Comparison of ENCODE assay signal across 29 cellular contexts in the genomic region with DNA sequence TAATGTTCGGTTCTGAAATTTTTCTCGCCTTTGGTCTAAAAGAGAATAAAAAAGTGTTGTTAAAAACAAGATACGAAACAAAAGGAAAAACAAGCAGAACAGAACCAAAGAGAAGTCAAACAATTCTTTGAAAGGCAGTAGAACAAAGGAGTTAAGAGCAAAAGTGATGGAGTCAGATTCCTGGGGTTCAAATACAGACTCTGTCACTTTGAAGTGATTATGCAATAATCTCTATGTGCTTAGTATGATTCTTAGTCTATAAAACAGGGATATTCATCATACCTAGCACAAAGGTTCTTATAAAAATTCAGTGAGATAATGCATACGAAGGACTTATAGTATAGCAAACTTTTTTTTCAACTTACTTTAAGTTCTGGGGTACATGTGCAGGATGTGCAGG. TPM values are rescaled to one million over a fixed set of nuclear protein-coding genes. Genes with fewer than 3 reads are reported as not detected.
DNase-seq lines count a peak whose midpoint lies in the region; ATAC-seq, FAIRE-seq and TF ChIP-seq lines count a peak whose summit lies in the region.
"Had no signal": no experiment of that assay in that cellular context is flagged by ENCODE, and none has a peak within 500 bp of the region (broad histone marks: within the 10 kb centered on the region; RNA-seq: fewer than 3 reads in every experiment).

No MANE protein-coding gene starts in this region.

- no peaks in the 10 kb centered on the region for H3K9me2 ChIP-seq in MM.1S (replicated peaks; ENCODE audit: insufficient read depth, low read length)

- H3K9me3 ChIP-seq in MM.1S (replicated peaks; ENCODE audit: insufficient read depth, low read length) (no peaks in the 10 kb centered on the region), K562 (replicated peaks; ENCODE audit: control insufficient read depth, insufficient read depth, low read depth, low read length) (no peaks in the 10 kb centered on the region; the same call in 1 of the 2 replicates), HepG2 (ENCODE audit: low read length) (no peaks in the 10 kb centered on the region)
- H3K9me3 ChIP-seq: BE2C, BLaER1 had no signal

- H3K27me3 ChIP-seq in MM.1S (replicated peaks; ENCODE audit: insufficient read depth, low read length): no peaks in the 10 kb centered on the region
- no peaks in the 10 kb centered on the region for H3K27me3 ChIP-seq in K562 (ENCODE audit: control insufficient read depth in 2 of 2, insufficient read depth in 2 of 2, low read length in 2 of 2)
- H3K27me3 ChIP-seq in HepG2 (ENCODE audit: control insufficient read depth in 1 of 2, insufficient read depth in 2 of 2, low read length in 2 of 2): no peaks in the 10 kb centered on the region; a peak in 1 of 5 replicates
- H3K27me3 ChIP-seq: BE2C, BLaER1 had no signal

- H3K27ac Mint-ChIP-seq in HFFc6: no peak overlapping the region
- H3K27ac Mint-ChIP-seq: CD14-positive monocyte; CD4-positive, alpha-beta memory T cell; CD4-positive, CD25-positive, alpha-beta regulatory T cell; CD8-positive, alpha-beta memory T cell had no signal

- TF ChIP-seq EP300 in K562 (IDR thresholded peaks at IDR 0.05; ENCODE audit: low read length) (no peak), HepG2 (IDR thresholded peaks at IDR 0.05; ENCODE audit: low read depth in 2 of 2, low read length in 2 of 2) (no peak), HepG2 (CRISPR knock-in tag; IDR thresholded peaks at IDR 0.05; ENCODE audit: borderline replicate concordance) (no peak)

- no peak for ATAC-seq in K562
- ATAC-seq in HepG2: no peak
- ATAC-seq in HG03442 (IDR thresholded peaks at IDR 0.05; ENCODE audit: unreplicated experiment): no peak

- POLR2A ChIA-PET in K562 (lab: Yijun Ruan, JAX) (no interaction called here), HepG2 (lab: Yijun Ruan, JAX) (no interaction called here)

- H3K4me2 ChIP-seq in MM.1S (ENCODE audit: low read depth, low read length) (peak overlapping the region; percentile 25; the same call in 1 of the 2 replicates), K562 (ENCODE audit: insufficient read depth, low read length) (no peak overlapping the region), HepG2 (ENCODE audit: low read depth, low read length) (no peak overlapping the region)
- H3K4me2 ChIP-seq: BLaER1 had no signal

- H3K4me1 Mint-ChIP-seq in HFFc6 (ENCODE audit: low read depth): no peaks in the 10 kb centered on the region
- H3K4me1 Mint-ChIP-seq: CD14-positive monocyte; CD8-positive, alpha-beta memory T cell had no signal

- H3K27ac ChIP-seq in MM.1S (ENCODE audit: low read length) (no peak overlapping the region), K562 (ENCODE audit: extremely low read depth, low read depth, low read length) (no peak overlapping the region), HepG2 (ENCODE audit: extremely low read length, insufficient read depth, low read length) (no peak overlapping the region)
- H3K27ac ChIP-seq: BLaER1 had no signal

- H3K4me1 ChIP-seq in MM.1S (ENCODE audit: low read length) (peaks cover 10% of the 10 kb centered on the region), K562 (replicated peaks in 1 of 2; ENCODE audit: control insufficient read depth in 2 of 2, insufficient read depth in 2 of 2, low read length in 2 of 2) (no peaks in the 10 kb centered on the region), HepG2 (ENCODE audit: insufficient read depth, low read length) (no peaks in the 10 kb centered on the region)
- H3K4me1 ChIP-seq: BE2C, BLaER1 had no signal

- TF ChIP-seq RAD21 in K562 (CRISPR knock-in tag; conservative IDR thresholded peaks at IDR 0.05 in 1 of 2, IDR thresholded peaks at IDR 0.05 in 1 of 2) (no peak), HepG2 (CRISPR knock-in tag; IDR thresholded peaks at IDR 0.05) (no peak)

- no peaks in the 10 kb centered on the region for H3K9me1 ChIP-seq in K562 (ENCODE audit: control insufficient read depth, insufficient read depth, low read length)

- H3K27me3 Mint-ChIP-seq in HFFc6 (ENCODE audit: insufficient read depth): peaks cover 6% of the 10 kb centered on the region

- 10% methylated on average over 4 of the region's 4 CpGs for WGBS in K562 (ENCODE audit: insufficient coverage, low coverage, missing lambda C conversion rate)
- WGBS in HepG2 (ENCODE audit: low lambda C conversion rate): 17% methylated on average over 4 of the region's 4 CpGs

- no peak overlapping the region for H3K9ac ChIP-seq in MM.1S (ENCODE audit: low read length)
- H3K9ac ChIP-seq in K562 (ENCODE audit: insufficient read depth in 1 of 2, low read depth in 2 of 2, low read length in 2 of 2): no peak overlapping the region
- no peak overlapping the region for H3K9ac ChIP-seq in HepG2 (ENCODE audit: insufficient read depth, low read depth, low read length)
- H3K9ac ChIP-seq: BLaER1 had no signal

- H3F3A ChIP-seq in MM.1S (ENCODE audit: insufficient read depth, low read length): no peaks in the 10 kb centered on the region

- no peak for FAIRE-seq in K562 (lab: Jason Lieb, UNC)
- no peak for FAIRE-seq in HepG2 (lab: Jason Lieb, UNC)
- FAIRE-seq: A204.1, G401.6, GM12891, GM19239 had no signal

- intact Hi-C loops in K562 (cut with micrococcal nuclease) (no loop called here), HepG2 (cut with micrococcal nuclease; ENCODE audit: unreplicated experiment) (no loop called here)

- TF ChIP-seq CTCF in HFFc6 (IDR thresholded peaks at IDR 0.05) (no peak), MM.1S (IDR thresholded peaks at IDR 0.05; ENCODE audit: low read length) (no peak), K562 (IDR thresholded peaks at IDR 0.05 in 2 of 3, conservative IDR thresholded peaks at IDR 0.05 in 1 of 3; ENCODE audit: insufficient read depth in 2 of 3, low read depth in 1 of 3, low read length in 3 of 3) (no peak), HepG2 (CRISPR knock-in tag; IDR thresholded peaks at IDR 0.05) (no peak)

- no peaks in the 10 kb centered on the region for H3K36me3 Mint-ChIP-seq in HFFc6 (ENCODE audit: low read depth)
- H3K36me3 Mint-ChIP-seq: CD14-positive monocyte had no signal

- in situ Hi-C loops in K562 (cut with MboI): no loop called here
- in situ Hi-C loops in HepG2 (cut with HindIII; ENCODE audit: extremely low pct_ligation_motif_present, low pct_unique_long_range_greater_than_20kb): no loop called here

- H3K79me2 ChIP-seq in MM.1S (ENCODE audit: low read length) (no peaks in the 10 kb centered on the region), K562 (ENCODE audit: control insufficient read depth, insufficient read depth, low read length) (no peaks in the 10 kb centered on the region), HepG2 (ENCODE audit: insufficient read depth, low read length) (no peaks in the 10 kb centered on the region)

- H3K36me3 ChIP-seq in MM.1S (replicated peaks; ENCODE audit: insufficient read depth, low read length) (no peaks in the 10 kb centered on the region), K562 (ENCODE audit: control insufficient read depth, insufficient read depth, low read length) (no peaks in the 10 kb centered on the region), HepG2 (replicated peaks in 1 of 2; ENCODE audit: control insufficient read depth in 1 of 2, insufficient read depth in 2 of 2, low read length in 2 of 2) (no peaks in the 10 kb centered on the region)
- H3K36me3 ChIP-seq: BE2C, BLaER1 had no signal

- no peak for TF ChIP-seq POLR2A in K562 (conservative IDR thresholded peaks at IDR 0.05)
- TF ChIP-seq POLR2A in HepG2 (IDR thresholded peaks at IDR 0.05; ENCODE audit: insufficient read depth in 1 of 2, low read depth in 2 of 2, low read length in 2 of 2): no peak

- H3K4me3 ChIP-seq in MM.1S (ENCODE audit: low read length): no peak overlapping the region
- H3K4me3 ChIP-seq in K562: no peak overlapping the region
- no peak overlapping the region for H3K4me3 ChIP-seq in HepG2 (replicated peaks in 1 of 3; ENCODE audit: insufficient read depth in 1 of 3, low read depth in 2 of 3, low read length in 3 of 3)
- H3K4me3 ChIP-seq: BLaER1 had no signal

- CTCF ChIA-PET in K562 (lab: Yijun Ruan, JAX; ENCODE audit: low intra/inter-chr PET ratio) (no interaction called here), HepG2 (lab: Yijun Ruan, JAX; ENCODE audit: low intra/inter-chr PET ratio, low total read pairs) (no interaction called here)

- H3K4me3 Mint-ChIP-seq in HFFc6: peak overlapping the region; percentile 10; the same call in 1 of the 2 replicates
- H3K4me3 Mint-ChIP-seq: CD14-positive monocyte; CD4-positive, alpha-beta memory T cell; CD4-positive, CD25-positive, alpha-beta regulatory T cell; CD8-positive, alpha-beta memory T cell had no signal

- no peak overlapping the region for H2AFZ ChIP-seq in MM.1S (ENCODE audit: low read length)
- no peak overlapping the region for H2AFZ ChIP-seq in K562 (ENCODE audit: low read depth, low read length)
- no peak overlapping the region for H2AFZ ChIP-seq in HepG2 (ENCODE audit: low read length)

- peaks cover 5% of the 10 kb centered on the region; the same call in 1 of the 2 replicates for H3K9me3 Mint-ChIP-seq in HFFc6

- H4K20me1 ChIP-seq in MM.1S (ENCODE audit: insufficient read depth, low read length): no peaks in the 10 kb centered on the region
- H4K20me1 ChIP-seq in K562 (replicated peaks; ENCODE audit: control insufficient read depth, insufficient read depth, low read length): no peaks in the 10 kb centered on the region
- no peaks in the 10 kb centered on the region for H4K20me1 ChIP-seq in HepG2 (ENCODE audit: insufficient read depth, low read length)
- H4K20me1 ChIP-seq: BLaER1 had no signal

- no peak for DNase-seq in HFFc6
- no peak for DNase-seq in MM.1S
- no peak for DNase-seq in K562 (ENCODE audit: extremely low read depth in 1 of 4, low spot score in 3 of 4)
- DNase-seq in HepG2 (ENCODE audit: low spot score): no peak
- DNase-seq in DMS53 treated with DMSO at 0.1 percent for 48 hours (lab: John Stamatoyannopoulos, UW; ENCODE audit: unreplicated experiment): no peak
- DNase-seq in NCI-H2227 treated with DMSO at 0.1 percent for 48 hours (lab: John Stamatoyannopoulos, UW): no peak
- no peak for DNase-seq in foreskin melanocyte
- DNase-seq: 8988T; ACHN; BE2C; C1 segment of cervical spinal cord; CD4-positive, alpha-beta memory T cell; CD4-positive, CD25-positive, alpha-beta regulatory T cell; CD8-positive, alpha-beta memory T cell; COR-L47; DMS 273 treated with DMSO at 0.1 percent for 48 hours; DMS153; DMS53; DMS79 treated with DMSO at 0.1 percent for 48 hours; GF-D8 had no signal

- BruUV-seq in K562 (replicated peaks; lab: Mats Ljungman, UMichigan) (no TSS peak), HepG2 (replicated peaks; lab: Mats Ljungman, UMichigan) (no TSS peak)

RNA-seq across cellular contexts. Expression of gene C9, which starts 48.3 kb away (rescaled TPM):
- under 1 TPM in 2 of 6 experiments, not detected in 4; 0.07 to 0.17 TPM for total RNA-seq in HFFc6 (2021; fragmentation: NEBNext Ultra II Directional; extraction: Animal tissue kit (Norgen Biotek cat#: 25700))
- not detected in 2 replicates for total RNA-seq in K562 (2011; cell fraction: chromatin; rRNA removed; ENCODE audit: low replicate concordance)
- not detected in 2 replicates for total RNA-seq in K562 (2011; cell fraction: nucleolus; rRNA removed)
- total RNA-seq in K562 (2011; cell fraction: nucleoplasm; rRNA removed): not detected in 2 replicates
- not detected in 2 replicates for total RNA-seq in K562 (2014; rRNA removed)
- total RNA-seq in K562 (2014; rRNA removed; fragmentation: Illumina TruSeq; extraction: Trizol): not detected in 2 replicates
- total RNA-seq in K562 (2015; rRNA removed; fragmentation: Illumina TruSeq; extraction: Trizol): not detected in 2 replicates
- 0.38 and 0.51 TPM in 2 replicates for total RNA-seq in K562 (2021)
- polyA plus RNA-seq in K562 (2011; rRNA removed): not detected in 2 replicates
- polyA plus RNA-seq in K562 (2011; cell fraction: cytosol; rRNA removed): not detected in 2 replicates
- polyA plus RNA-seq in K562 (2011; cell fraction: nucleus; rRNA removed): not detected in 2 replicates
- polyA plus RNA-seq in K562 (2012): 0.07 and 0.14 TPM in 2 replicates
- polyA plus RNA-seq in K562 (2014; fragmentation: Illumina TruSeq; extraction: Trizol): not detected in 2 replicates
- under 1 TPM in 1 of 2 experiments, not detected in 1; 0.08 TPM for polyA plus RNA-seq in K562 (2014; fragmentation: Nextera tagmentation; extraction: Ambion mirVana)
- not detected in 2 replicates for polyA plus RNA-seq in K562 (2014; rRNA removed)
- polyA minus RNA-seq in K562 (2011; rRNA and poly(A)+ RNA removed): not detected in 2 replicates
- not detected in 2 replicates for polyA minus RNA-seq in K562 (2011; cell fraction: cytosol; rRNA and poly(A)+ RNA removed)
- polyA minus RNA-seq in K562 (2011; cell fraction: nucleus; rRNA and poly(A)+ RNA removed): not detected in 2 replicates
- not detected in 2 replicates for total RNA-seq in HepG2 (2016; rRNA removed; fragmentation: Illumina TruSeq; extraction: Trizol)
- not detected in 2 replicates for total RNA-seq in HepG2 (2016; cell fraction: cytosol; rRNA removed; fragmentation: Illumina TruSeq; extraction: Trizol; ENCODE audit: low read depth)
- not detected in 2 replicates for total RNA-seq in HepG2 (2016; cell fraction: insoluble cytoplasmic fraction; rRNA removed; fragmentation: Illumina TruSeq; extraction: Trizol)
- total RNA-seq in HepG2 (2016; cell fraction: membrane; rRNA removed; fragmentation: Illumina TruSeq; extraction: Trizol): not detected in 2 replicates
- total RNA-seq in HepG2 (2016; cell fraction: nucleus; rRNA removed; fragmentation: Illumina TruSeq; extraction: Trizol): not detected in 2 replicates
- polyA plus RNA-seq in HepG2 (2011; rRNA removed): not detected in 2 replicates
- polyA plus RNA-seq in HepG2 (2011; cell fraction: cytosol; rRNA removed): not detected in 2 replicates
- polyA plus RNA-seq in HepG2 (2011; cell fraction: nucleus; rRNA removed): not detected in 2 replicates
- polyA plus RNA-seq in HepG2 (2012): not detected in 2 replicates
- not detected in 2 replicates for polyA plus RNA-seq in HepG2 (2016; cell fraction: cytosol; fragmentation: Illumina TruSeq; extraction: Trizol; ENCODE audit: low read depth)
- not detected in 2 replicates for polyA plus RNA-seq in HepG2 (2016; cell fraction: insoluble cytoplasmic fraction; fragmentation: Illumina TruSeq; extraction: Trizol; ENCODE audit: low read depth)
- polyA plus RNA-seq in HepG2 (2016; cell fraction: membrane; fragmentation: Illumina TruSeq; extraction: Trizol; ENCODE audit: low read depth): not detected in 2 replicates
- not detected in 2 replicates for polyA plus RNA-seq in HepG2 (2016; cell fraction: nucleus; fragmentation: Illumina TruSeq; extraction: Trizol; ENCODE audit: insufficient read depth, low read depth)
- polyA minus RNA-seq in HepG2 (2011; rRNA and poly(A)+ RNA removed; ENCODE audit: low replicate concordance): not detected in 2 replicates
- not detected in 2 replicates for polyA minus RNA-seq in HepG2 (2011; cell fraction: cytosol; rRNA and poly(A)+ RNA removed)
- not detected in 2 replicates for polyA minus RNA-seq in HepG2 (2011; cell fraction: nucleus; rRNA and poly(A)+ RNA removed)
- total RNA-seq: A673; CD4-positive, alpha-beta memory T cell; CD4-positive, CD25-positive, alpha-beta regulatory T cell; CD8-positive, alpha-beta memory T cell had no signal
- polyA plus RNA-seq: AG04450; CD14-positive monocyte; CD4-positive, alpha-beta memory T cell; CD4-positive, CD25-positive, alpha-beta regulatory T cell; CD8-positive, alpha-beta memory T cell had no signal
